ENCODE assay signal across 10 cellular contexts in the genomic region with DNA sequence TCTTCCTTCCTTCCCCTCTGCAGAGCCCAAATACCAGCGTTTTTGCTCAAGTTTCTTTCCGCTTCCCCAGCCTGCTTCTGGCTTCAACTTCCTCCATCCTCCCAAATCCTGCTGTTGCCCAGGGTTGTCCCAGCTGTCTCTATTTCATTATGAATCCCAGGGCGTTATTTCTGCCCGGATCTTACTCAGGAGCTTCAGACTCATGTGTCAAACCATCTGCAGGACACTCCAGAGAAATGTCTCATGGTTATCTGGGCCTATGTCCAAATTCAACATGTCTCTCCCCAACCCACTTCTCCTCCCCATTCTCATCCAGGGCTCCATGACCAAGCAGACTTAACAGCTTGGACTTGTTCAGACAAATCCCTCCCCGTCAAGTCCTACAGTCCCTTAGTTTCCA. TPM values are rescaled to one million over a fixed set of nuclear protein-coding genes. Genes with fewer than 3 reads are reported as not detected.
DNase-seq lines count a peak whose midpoint lies in the region; ATAC-seq and TF ChIP-seq lines count a peak whose summit lies in the region.
"Had no signal": no experiment of that assay in that cellular context is flagged by ENCODE, and none has a peak within 500 bp of the region (broad histone marks: within the 10 kb centered on the region; RNA-seq: fewer than 3 reads in every experiment).

No MANE protein-coding gene starts in this region.

- H3K27me3 ChIP-seq in brain microvascular endothelial cell (replicated peaks): no peaks in the 10 kb centered on the region
- H3K27me3 ChIP-seq in smooth muscle cell (ENCODE audit: low read depth): peaks cover 4% of the 10 kb centered on the region
- H3K27me3 ChIP-seq: body of pancreas, hepatocyte had no signal

- H3K9me3 ChIP-seq in smooth muscle cell (replicated peaks; ENCODE audit: low read depth): no peaks in the 10 kb centered on the region
- H3K9me3 ChIP-seq: body of pancreas had no signal

- peak overlapping the region; percentile 76 for H2AFZ ChIP-seq in smooth muscle cell (ENCODE audit: low read depth)
- H2AFZ ChIP-seq: hepatocyte had no signal

- TF ChIP-seq CTCF in HFF-Myc (IDR thresholded peaks at IDR 0.05; ENCODE audit: low read depth, low read length, missing control alignments): no peak
- no peak for TF ChIP-seq CTCF in brain microvascular endothelial cell (IDR thresholded peaks at IDR 0.05; ENCODE audit: low read depth, low read length, missing control alignments)
- TF ChIP-seq CTCF in smooth muscle cell (IDR thresholded peaks at IDR 0.05; ENCODE audit: borderline replicate concordance, insufficient read depth, poor library complexity, severe bottlenecking): no peak

- 86% methylated on average over 5 of the region's 5 CpGs for WGBS in smooth muscle cell (ENCODE audit: low lambda C conversion rate)

- H3K79me2 ChIP-seq in smooth muscle cell (ENCODE audit: low read depth): no peaks in the 10 kb centered on the region
- H3K79me2 ChIP-seq: hepatocyte had no signal

- peak; percentile 74 for DNase-seq in HFF-Myc (ENCODE audit: extremely low read depth, low read depth)
- DNase-seq in brain microvascular endothelial cell: peak; percentile 83
- DNase-seq in left cardiac atrium: no peak
- DNase-seq in smooth muscle cell (lab: John Stamatoyannopoulos, UW; ENCODE audit: unreplicated experiment): no peak
- no peak for DNase-seq in effector CD4-positive, alpha-beta T cell
- DNase-seq: body of pancreas, T-helper 9 cell had no signal

- intact Hi-C loops in left cardiac atrium (cut with DNase I): no loop called here

- H3K4me1 ChIP-seq in smooth muscle cell (ENCODE audit: low read depth): no peaks in the 10 kb centered on the region
- H3K4me1 ChIP-seq: body of pancreas had no signal

- H3K9ac ChIP-seq in smooth muscle cell (ENCODE audit: low read depth): no peak overlapping the region

- H3K36me3 ChIP-seq in brain microvascular endothelial cell (replicated peaks): peaks cover 3% of the 10 kb centered on the region
- H3K36me3 ChIP-seq in smooth muscle cell (ENCODE audit: low read depth): no peaks in the 10 kb centered on the region

- H3K4me3 ChIP-seq in HFF-Myc (replicated peaks; ENCODE audit: low read depth, low read length): no peak overlapping the region
- H3K4me3 ChIP-seq in brain microvascular endothelial cell (ENCODE audit: low read depth, low read length): no peak overlapping the region
- no peak overlapping the region for H3K4me3 ChIP-seq in smooth muscle cell
- H3K4me3 ChIP-seq: body of pancreas, hepatocyte had no signal

- ATAC-seq in left cardiac atrium (peak; percentile 58 to 89), GM21723 (IDR thresholded peaks at IDR 0.05; ENCODE audit: unreplicated experiment) (no peak), GM21786 (IDR thresholded peaks at IDR 0.05; ENCODE audit: unreplicated experiment) (no peak)
- ATAC-seq: body of pancreas had no signal

- no peak overlapping the region for H3K4me2 ChIP-seq in smooth muscle cell
- H3K4me2 ChIP-seq: hepatocyte had no signal

- H3K27ac ChIP-seq in brain microvascular endothelial cell (peak overlapping the region; percentile 68), smooth muscle cell (ENCODE audit: low read depth) (no peak overlapping the region)
- H3K27ac ChIP-seq: body of pancreas, hepatocyte had no signal

- in situ Hi-C loops in brain microvascular endothelial cell (cut with HindIII; ENCODE audit: low pct_ligation_motif_present, low sequenced_read_pairs): no loop called here

- no peaks in the 10 kb centered on the region for H3F3A ChIP-seq in smooth muscle cell (ENCODE audit: low read depth)

- H4K20me1 ChIP-seq in smooth muscle cell (ENCODE audit: low read depth): no peaks in the 10 kb centered on the region

RNA-seq across cellular contexts. Expression of a gene that starts 15.6 kb away (rescaled TPM):
- total RNA-seq in left cardiac atrium (1 to 10 TPM; 4.7 to 6.0 TPM), smooth muscle cell (8.8 and 9.9 TPM in 2 replicates)
- 1.8 and 2.4 TPM in 2 replicates for polyA plus RNA-seq in smooth muscle cell

Comparison
In these comparisons a context has a peak if more than half of its experiments do, and no peak if none do; other contexts are left out.
1. DNase-seq: peak in HFF-Myc (single experiment) and brain microvascular endothelial cell (single experiment); none in left cardiac atrium (single experiment), smooth muscle cell (single experiment) and effector CD4-positive, alpha-beta T cell (single experiment).
2. ATAC-seq: peak in left cardiac atrium (2 of 2); none in GM21723 (single experiment) and GM21786 (single experiment).